ENCODE assay signal across 8 cellular contexts in the genomic region with DNA sequence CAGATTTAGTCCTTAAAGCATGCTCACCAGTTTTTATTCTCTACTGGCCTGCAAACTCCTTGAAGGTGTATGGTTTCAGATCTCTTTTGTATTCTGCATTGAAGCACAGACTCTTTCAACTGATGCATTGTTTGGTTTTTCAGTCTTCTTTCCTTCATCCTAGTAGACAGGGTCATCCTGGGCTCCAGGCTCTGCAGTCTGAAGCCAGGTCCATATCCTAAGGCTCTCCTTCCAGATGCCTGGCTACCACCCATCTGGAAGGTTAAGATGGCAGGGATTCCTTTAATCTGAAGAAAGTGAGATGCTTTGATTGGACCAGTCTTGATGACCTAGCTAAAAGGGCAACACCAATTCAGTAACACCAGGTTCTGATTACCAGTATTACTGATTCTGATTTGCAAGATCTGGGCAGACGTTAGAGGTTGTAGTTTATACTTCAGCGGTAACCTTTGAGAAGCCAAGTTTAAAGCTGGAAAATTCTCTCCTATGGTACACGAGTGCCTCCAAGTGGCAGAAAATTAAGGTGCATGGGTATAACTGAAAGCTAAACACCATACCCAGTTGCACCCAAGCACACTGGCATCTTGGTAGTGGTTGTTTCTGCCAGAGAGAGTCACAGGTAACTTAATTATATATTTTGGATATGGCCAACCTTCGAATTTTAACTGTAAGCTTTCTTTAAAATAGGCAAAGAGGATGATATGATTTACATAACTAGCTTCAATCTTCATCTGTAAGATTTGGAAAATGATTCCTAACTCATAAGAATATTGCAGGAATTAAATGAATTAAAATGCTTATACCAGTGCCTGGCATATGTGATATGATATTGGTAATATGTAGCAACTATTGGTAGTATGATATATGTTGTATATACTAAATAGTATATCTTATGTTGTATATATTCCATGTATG.
DNase-seq lines count a peak whose midpoint lies in the region; ATAC-seq and TF ChIP-seq lines count a peak whose summit lies in the region.

No MANE protein-coding gene starts in this region.

- DNase-seq in AG08395 (ENCODE audit: low spot score) (peak; percentile 4), GM20000 (ENCODE audit: low spot score) (peak; percentile 7), NCI-H524 (lab: John Stamatoyannopoulos, UW) (peak; percentile 29 to 61), mammary epithelial cell (peak; percentile 44), lower lobe of right lung (no peak), hepatic stellate cell (ENCODE audit: low spot score) (no peak)

- in situ Hi-C loops in mammary epithelial cell (cut with MboI; ENCODE audit: low sequenced_read_pairs in 2 of 2), result loop anchor here (10.0 kb wide), 1 partner anchor 261 kb away; no protein-coding TSS in a partner anchor

- H3K27me3 ChIP-seq in mammary epithelial cell (ENCODE audit: insufficient read depth, low read length) (no peaks in the 10 kb centered on the region), lower lobe of right lung (ENCODE audit: low read depth) (no peaks in the 10 kb centered on the region)

- CTCF ChIA-PET in mammary epithelial cell (lab: Charles Lee; ENCODE audit: low non-redundant PET), result interaction anchor here (0.5 to 0.7 kb wide), 5 partner anchors 29 to 1690 kb away, joined by 3 to 16 read pairs (median 4); no protein-coding TSS in a partner anchor

- H3K36me3 ChIP-seq in mammary epithelial cell (ENCODE audit: insufficient read depth, low read length), result no peaks in the 10 kb centered on the region
- no peaks in the 10 kb centered on the region for H3K36me3 ChIP-seq in lower lobe of right lung

- peak overlapping the region; percentile 57 for H2AFZ ChIP-seq in mammary epithelial cell (ENCODE audit: low read depth, low read length)

- no peak overlapping the region for H3K9ac ChIP-seq in mammary epithelial cell (ENCODE audit: insufficient read depth, low read length)

- no peaks in the 10 kb centered on the region for H4K20me1 ChIP-seq in mammary epithelial cell (ENCODE audit: insufficient read depth, low read length)

- TF ChIP-seq CTCF in GM20000 (IDR thresholded peaks at IDR 0.05; ENCODE audit: extremely low read depth, missing control alignments) (peak; percentile 24), mammary epithelial cell (conservative IDR thresholded peaks at IDR 0.05 in 1 of 2, IDR thresholded peaks at IDR 0.05 in 1 of 2; ENCODE audit: extremely low read depth in 1 of 2, insufficient read depth in 1 of 2, low read depth in 1 of 2, low read length in 2 of 2) (peak; percentile 88), lower lobe of right lung (IDR thresholded peaks at IDR 0.05) (peak; percentile 59)

- H3K9me3 ChIP-seq in mammary epithelial cell (replicated peaks; ENCODE audit: insufficient read depth, low read length) (no peaks in the 10 kb centered on the region), lower lobe of right lung (no peaks in the 10 kb centered on the region)

- H3K4me2 ChIP-seq in mammary epithelial cell (ENCODE audit: insufficient read depth, low read depth, low read length), result no peak overlapping the region

- ATAC-seq in lower lobe of right lung, result peak; percentile 72 to 79
- ATAC-seq in HG03280 (IDR thresholded peaks at IDR 0.05; ENCODE audit: unreplicated experiment), result no peak
- ATAC-seq in HG03196 (IDR thresholded peaks at IDR 0.05; ENCODE audit: unreplicated experiment), result no peak

- BruUV-seq in mammary epithelial cell (replicated peaks; lab: Mats Ljungman, UMichigan), result no TSS peak

- H3K4me3 ChIP-seq in mammary epithelial cell (replicated peaks in 1 of 3; ENCODE audit: insufficient read depth in 1 of 3, low read depth in 2 of 3, low read length in 3 of 3) (no peak overlapping the region), lower lobe of right lung (no peak overlapping the region)

- no peaks in the 10 kb centered on the region for H3K79me2 ChIP-seq in mammary epithelial cell (ENCODE audit: insufficient read depth, low read length)

- dilution Hi-C loops in mammary epithelial cell (cut with HindIII; ENCODE audit: low sequenced_read_pairs), result no loop called here

- H3K27ac ChIP-seq in mammary epithelial cell (ENCODE audit: insufficient read depth, low read depth, low read length) (no peak overlapping the region), lower lobe of right lung (no peak overlapping the region)

- 17% methylated on average over 4 of the region's 4 CpGs for WGBS in mammary epithelial cell (ENCODE audit: low coverage, missing lambda C conversion rate)

- H3K4me1 ChIP-seq in mammary epithelial cell (ENCODE audit: insufficient read depth, low read length) (no peaks in the 10 kb centered on the region), lower lobe of right lung (no peaks in the 10 kb centered on the region)

- intact Hi-C loops in mammary epithelial cell (cut with micrococcal nuclease) (loop anchor here (1.0 to 5.0 kb wide), 4 partner anchors 230 to 1172 kb away; no protein-coding TSS in a partner anchor), lower lobe of right lung (cut with DNase I) (no loop called here)

Comparison
In these comparisons a context has a peak if more than half of its experiments do, and no peak if none do; other contexts are left out.
1. DNase-seq: peak in AG08395 (single experiment), GM20000 (single experiment), NCI-H524 (2 of 2) and mammary epithelial cell (single experiment); none in lower lobe of right lung (single experiment) and hepatic stellate cell (single experiment).
2. CTCF ChIP-seq: peak in every context shown above with its lines; median percentile 88 in mammary epithelial cell; 59 in lower lobe of right lung; 24 in GM20000.
3. ATAC-seq: peak in lower lobe of right lung (2 of 2); none in HG03280 (single experiment) and HG03196 (single experiment).